In the genomic region with DNA sequence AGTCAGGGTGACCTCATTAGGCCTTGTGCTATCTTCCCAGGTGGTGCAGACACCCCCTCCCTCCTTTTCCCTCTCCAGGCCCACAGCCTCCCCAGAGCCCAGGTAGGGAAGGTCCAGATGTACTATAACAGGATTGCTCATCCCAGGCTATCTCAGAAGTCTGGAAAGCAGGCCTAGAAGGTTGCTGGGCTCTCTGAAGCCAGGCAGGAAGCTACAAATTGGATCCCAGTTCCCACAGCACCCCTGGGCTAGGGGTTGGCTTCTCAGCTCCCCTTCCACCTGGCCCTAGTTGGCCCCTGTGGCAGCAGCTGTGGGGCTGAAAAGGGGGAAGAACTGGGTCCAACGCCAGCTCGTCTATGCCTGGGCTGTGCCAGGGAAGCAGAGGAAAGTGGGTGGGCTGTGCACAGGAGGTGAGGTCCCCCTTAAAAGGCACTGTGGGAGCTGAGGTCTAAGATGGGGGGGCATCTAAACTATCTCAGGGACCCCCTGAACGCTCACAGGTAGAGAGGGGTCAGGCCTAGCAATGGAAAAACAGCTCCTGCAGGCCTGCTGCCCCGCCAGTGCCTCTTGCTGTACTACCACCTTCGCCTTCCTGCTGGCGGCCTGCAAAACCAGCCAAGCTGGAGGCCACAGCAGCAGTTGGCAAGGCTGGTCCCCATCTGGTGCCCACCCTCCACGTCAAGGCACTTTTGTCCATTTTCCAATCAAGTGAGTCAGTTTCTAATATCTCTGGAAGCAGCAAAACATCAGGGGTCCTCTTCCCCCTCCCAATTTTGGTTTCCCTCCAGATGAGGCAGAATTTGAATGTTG, we compare ENCODE assay signal across 19 cellular contexts. TPM values are rescaled to one million over a fixed set of nuclear protein-coding genes. Genes with fewer than 3 reads are reported as not detected.
DNase-seq lines count a peak whose midpoint lies in the region; ATAC-seq, FAIRE-seq and TF ChIP-seq lines count a peak whose summit lies in the region.
"Had no signal": no experiment of that assay in that cellular context is flagged by ENCODE, and none has a peak within 500 bp of the region (broad histone marks: within the 10 kb centered on the region; RNA-seq: fewer than 3 reads in every experiment).

No MANE protein-coding gene starts in this region.

- CTCF ChIA-PET in activated naive CD4-positive, alpha-beta T cell treated with anti-CD3 and anti-CD28 coated beads, Interleukin-2, amount 10 ng/mL, durations not matched to agents 7 days and 5 days (lab: Charles Lee): interaction anchor here (1.1 to 1.8 kb wide), 2 partner anchors 9 to 14 kb away, joined by 3 to 5 read pairs; no protein-coding TSS in a partner anchor

- H3K27me3 ChIP-seq in GM23338 (ENCODE audit: insufficient read depth): no peaks in the 10 kb centered on the region
- H3K27me3 ChIP-seq: heart right ventricle, vagina had no signal

- peaks cover 73% of the 10 kb centered on the region for H3K36me3 Mint-ChIP-seq in activated naive CD4-positive, alpha-beta T cell treated with anti-CD3 and anti-CD28 coated beads, Interleukin-2, amount 10 ng/mL, durations not matched to agents 7 days and 5 days
- H3K36me3 Mint-ChIP-seq in GM23338 (ENCODE audit: low read depth): peaks cover 16% of the 10 kb centered on the region
- peaks cover 58% of the 10 kb centered on the region for H3K36me3 Mint-ChIP-seq in activated T-helper 1 cell treated with anti-CD3 and anti-CD28 coated beads, Interleukin-12 subunit alpha, Interleukin-12 subunit beta, Interleukin-2, Interleukin-4 antibody, amounts not matched to agents 30 ng/mL and 10 ng/mL and 1 ng/mL, durations not matched to agents 14 hours and 24 hours and 36 hours (ENCODE audit: low read depth)

- FAIRE-seq in GM12892 (lab: Jason Lieb, UNC): no peak
- FAIRE-seq: colon had no signal

- no peak for TF ChIP-seq POLR2A in GM12892 (IDR thresholded peaks at IDR 0.05; ENCODE audit: low read depth, low read length)

- no peaks in the 10 kb centered on the region for H3K9me2 ChIP-seq in GM23338 (ENCODE audit: insufficient read depth)

- H3K4me1 ChIP-seq in GM23338 (ENCODE audit: insufficient read depth): peaks cover 16% of the 10 kb centered on the region
- H3K4me1 ChIP-seq: vagina had no signal

- no peak overlapping the region for H3K4me2 ChIP-seq in GM23338

- peaks cover 8% of the 10 kb centered on the region for H3K4me1 Mint-ChIP-seq in activated naive CD4-positive, alpha-beta T cell treated with anti-CD3 and anti-CD28 coated beads, Interleukin-2, amount 10 ng/mL, durations not matched to agents 7 days and 5 days
- peaks cover 22% of the 10 kb centered on the region for H3K4me1 Mint-ChIP-seq in GM23338
- no peaks in the 10 kb centered on the region for H3K4me1 Mint-ChIP-seq in activated T-helper 1 cell treated with anti-CD3 and anti-CD28 coated beads, Interleukin-12 subunit alpha, Interleukin-12 subunit beta, Interleukin-2, Interleukin-4 antibody, amounts not matched to agents 30 ng/mL and 10 ng/mL and 1 ng/mL, durations not matched to agents 14 hours and 24 hours and 36 hours (ENCODE audit: low read depth)

- H3K4me3 ChIP-seq in GM23338: no peak overlapping the region
- H3K4me3 ChIP-seq: heart right ventricle, lung, vagina had no signal

- H3K4me3 Mint-ChIP-seq in activated naive CD4-positive, alpha-beta T cell treated with anti-CD3 and anti-CD28 coated beads, Interleukin-2, amount 10 ng/mL, durations not matched to agents 7 days and 5 days: no peak overlapping the region
- no peak overlapping the region for H3K4me3 Mint-ChIP-seq in GM23338
- no peak overlapping the region for H3K4me3 Mint-ChIP-seq in activated T-helper 1 cell treated with anti-CD3 and anti-CD28 coated beads, Interleukin-12 subunit alpha, Interleukin-12 subunit beta, Interleukin-2, Interleukin-4 antibody, amounts not matched to agents 30 ng/mL and 10 ng/mL and 1 ng/mL, durations not matched to agents 14 hours and 24 hours and 36 hours
- H3K4me3 Mint-ChIP-seq: CD8-positive, alpha-beta memory T cell had no signal

- intact Hi-C loops in activated T-helper 1 cell treated with anti-CD3 and anti-CD28 coated beads, Interleukin-12 subunit alpha, Interleukin-12 subunit beta, Interleukin-2, Interleukin-4 antibody, amounts not matched to agents 30 ng/mL and 10 ng/mL and 1 ng/mL, durations not matched to agents 14 hours and 24 hours and 36 hours (cut with micrococcal nuclease): no loop called here

- H3F3A ChIP-seq in GM23338 (replicated peaks; ENCODE audit: low read depth): no peaks in the 10 kb centered on the region

- no peaks in the 10 kb centered on the region for H3K9me3 Mint-ChIP-seq in activated naive CD4-positive, alpha-beta T cell treated with anti-CD3 and anti-CD28 coated beads, Interleukin-2, amount 10 ng/mL, durations not matched to agents 7 days and 5 days
- H3K9me3 Mint-ChIP-seq in GM23338: no peaks in the 10 kb centered on the region
- no peaks in the 10 kb centered on the region for H3K9me3 Mint-ChIP-seq in activated T-helper 1 cell treated with anti-CD3 and anti-CD28 coated beads, Interleukin-12 subunit alpha, Interleukin-12 subunit beta, Interleukin-2, Interleukin-4 antibody, amounts not matched to agents 30 ng/mL and 10 ng/mL and 1 ng/mL, durations not matched to agents 14 hours and 24 hours and 36 hours
- H3K9me3 Mint-ChIP-seq: CD8-positive, alpha-beta memory T cell had no signal

- no peak overlapping the region for H3K27ac ChIP-seq in GM23338 (ENCODE audit: low read depth)
- H3K27ac ChIP-seq: heart right ventricle, vagina had no signal

- H3K36me3 ChIP-seq in GM23338 (ENCODE audit: insufficient read depth): no peaks in the 10 kb centered on the region

- no peaks in the 10 kb centered on the region for H3K27me3 Mint-ChIP-seq in activated naive CD4-positive, alpha-beta T cell treated with anti-CD3 and anti-CD28 coated beads, Interleukin-2, amount 10 ng/mL, durations not matched to agents 7 days and 5 days
- H3K27me3 Mint-ChIP-seq in GM23338 (ENCODE audit: insufficient read depth, low read depth, poor library complexity): peaks cover 8% of the 10 kb centered on the region
- no peaks in the 10 kb centered on the region for H3K27me3 Mint-ChIP-seq in activated T-helper 1 cell treated with anti-CD3 and anti-CD28 coated beads, Interleukin-12 subunit alpha, Interleukin-12 subunit beta, Interleukin-2, Interleukin-4 antibody, amounts not matched to agents 30 ng/mL and 10 ng/mL and 1 ng/mL, durations not matched to agents 14 hours and 24 hours and 36 hours (ENCODE audit: insufficient read depth)
- H3K27me3 Mint-ChIP-seq: CD8-positive, alpha-beta memory T cell; progenitor cell of endocrine pancreas had no signal

- no peaks in the 10 kb centered on the region for H4K20me1 ChIP-seq in GM23338 (replicated peaks; ENCODE audit: insufficient read depth)

- peak overlapping the region; percentile 19 for H3K27ac Mint-ChIP-seq in activated naive CD4-positive, alpha-beta T cell treated with anti-CD3 and anti-CD28 coated beads, Interleukin-2, amount 10 ng/mL, durations not matched to agents 7 days and 5 days
- peak overlapping the region; percentile 49; the same call in 1 of the 2 replicates for H3K27ac Mint-ChIP-seq in GM23338
- H3K27ac Mint-ChIP-seq in activated T-helper 1 cell treated with anti-CD3 and anti-CD28 coated beads, Interleukin-12 subunit alpha, Interleukin-12 subunit beta, Interleukin-2, Interleukin-4 antibody, amounts not matched to agents 30 ng/mL and 10 ng/mL and 1 ng/mL, durations not matched to agents 14 hours and 24 hours and 36 hours: peak overlapping the region; percentile 48
- H3K27ac Mint-ChIP-seq: progenitor cell of endocrine pancreas had no signal

- ATAC-seq in GM23338 (no peak), omental fat pad (ENCODE audit: low FRiP score) (peak; percentile 22), HG03460 (IDR thresholded peaks at IDR 0.05; ENCODE audit: unreplicated experiment) (no peak)
- ATAC-seq: Right ventricle myocardium inferior had no signal

- no peaks in the 10 kb centered on the region for H3K79me2 ChIP-seq in GM23338 (replicated peaks; ENCODE audit: insufficient read depth)

- no peak overlapping the region for H2AFZ ChIP-seq in GM23338

- TF ChIP-seq CTCF in GM23338 (conservative IDR thresholded peaks at IDR 0.05; ENCODE audit: low read depth in 2 of 2) (no peak), omental fat pad (IDR thresholded peaks at IDR 0.05) (no peak)

- no peak for DNase-seq in activated naive CD4-positive, alpha-beta T cell treated with anti-CD3 and anti-CD28 coated beads, Interleukin-2, amount 10 ng/mL, durations not matched to agents 7 days and 5 days
- DNase-seq in activated naive CD4-positive, alpha-beta T cell (lab: John Stamatoyannopoulos, UW): no peak
- DNase-seq in GM23338 (ENCODE audit: low spot score) (no peak), omental fat pad (ENCODE audit: low spot score) (no peak), GM12892 (ENCODE audit: insufficient read length) (no peak), NCI-H345 (lab: John Stamatoyannopoulos, UW) (no peak)
- DNase-seq in activated T-helper 1 cell treated with anti-CD3 and anti-CD28 coated beads, Interleukin-12 subunit alpha, Interleukin-12 subunit beta, Interleukin-2, Interleukin-4 antibody, amounts not matched to agents 30 ng/mL and 10 ng/mL and 1 ng/mL, durations not matched to agents 14 hours and 24 hours and 36 hours (ENCODE audit: low spot score): no peak
- DNase-seq: activated gamma-delta T cell; CD8-positive, alpha-beta memory T cell; heart right ventricle; Kasumi-1; NCI-H1105 treated with DMSO at 0.1 percent for 48 hours; stimulated activated CD4-positive, alpha-beta T cell treated with anti-CD3 and anti-CD28 coated beads, Interleukin-4, amount 100 ng/mL, for 1 hour had no signal

TF ChIP-seq in GM23338, 12 proteins besides CTCF, POLR2A, EP300 and RAD21 (continues in another document):
- TF ChIP-seq JUNB (IDR thresholded peaks at IDR 0.05; ENCODE audit: unreplicated experiment): no peak
- TF ChIP-seq STAT1 (IDR thresholded peaks at IDR 0.05; ENCODE audit: unreplicated experiment): no peak
- no peak for TF ChIP-seq NANOG (IDR thresholded peaks at IDR 0.05; ENCODE audit: borderline replicate concordance)

RNA-seq across cellular contexts. Expression of gene PSMD5, which starts 13.3 kb away (rescaled TPM):
- total RNA-seq in GM23338 (2014; rRNA removed; shearing (Covaris generic)): 40.5 and 49.4 TPM in 2 replicates
- 21.9 and 23.9 TPM in 2 replicates for polyA plus RNA-seq in GM23338 (2016; fragmentation: Nextera tagmentation; extraction: Ambion mirVana)
- 57.7 and 59.2 TPM in 2 replicates for total RNA-seq in activated T-helper 1 cell treated with anti-CD3 and anti-CD28 coated beads, Interleukin-12 subunit alpha, Interleukin-12 subunit beta, Interleukin-2, Interleukin-4 antibody, amounts not matched to agents 30 ng/mL and 10 ng/mL and 1 ng/mL, durations not matched to agents 14 hours and 24 hours and 36 hours
- total RNA-seq in omental fat pad: 10 to 100 TPM; 30.7 to 57.5 (median 36.2) TPM
- polyA plus RNA-seq in GM12892 (2012; ENCODE audit: missing spikeins): 21.9 TPM

RNA-seq across cellular contexts. Expression of gene PHF19, which starts 21.0 kb away (rescaled TPM):
- total RNA-seq in GM23338 (2014; rRNA removed; shearing (Covaris generic)): 31.0 and 33.7 TPM in 2 replicates
- polyA plus RNA-seq in GM23338 (2016; fragmentation: Nextera tagmentation; extraction: Ambion mirVana): 13.1 and 16.8 TPM in 2 replicates
- 134 and 142 TPM in 2 replicates for total RNA-seq in activated T-helper 1 cell treated with anti-CD3 and anti-CD28 coated beads, Interleukin-12 subunit alpha, Interleukin-12 subunit beta, Interleukin-2, Interleukin-4 antibody, amounts not matched to agents 30 ng/mL and 10 ng/mL and 1 ng/mL, durations not matched to agents 14 hours and 24 hours and 36 hours
- total RNA-seq in omental fat pad: 10 to 100 TPM; 16.3 to 31.2 (median 25.3) TPM
- polyA plus RNA-seq in GM12892 (2012; ENCODE audit: missing spikeins): 70.4 TPM
